ENCODE assay signal across 8 cellular contexts in the genomic region with DNA sequence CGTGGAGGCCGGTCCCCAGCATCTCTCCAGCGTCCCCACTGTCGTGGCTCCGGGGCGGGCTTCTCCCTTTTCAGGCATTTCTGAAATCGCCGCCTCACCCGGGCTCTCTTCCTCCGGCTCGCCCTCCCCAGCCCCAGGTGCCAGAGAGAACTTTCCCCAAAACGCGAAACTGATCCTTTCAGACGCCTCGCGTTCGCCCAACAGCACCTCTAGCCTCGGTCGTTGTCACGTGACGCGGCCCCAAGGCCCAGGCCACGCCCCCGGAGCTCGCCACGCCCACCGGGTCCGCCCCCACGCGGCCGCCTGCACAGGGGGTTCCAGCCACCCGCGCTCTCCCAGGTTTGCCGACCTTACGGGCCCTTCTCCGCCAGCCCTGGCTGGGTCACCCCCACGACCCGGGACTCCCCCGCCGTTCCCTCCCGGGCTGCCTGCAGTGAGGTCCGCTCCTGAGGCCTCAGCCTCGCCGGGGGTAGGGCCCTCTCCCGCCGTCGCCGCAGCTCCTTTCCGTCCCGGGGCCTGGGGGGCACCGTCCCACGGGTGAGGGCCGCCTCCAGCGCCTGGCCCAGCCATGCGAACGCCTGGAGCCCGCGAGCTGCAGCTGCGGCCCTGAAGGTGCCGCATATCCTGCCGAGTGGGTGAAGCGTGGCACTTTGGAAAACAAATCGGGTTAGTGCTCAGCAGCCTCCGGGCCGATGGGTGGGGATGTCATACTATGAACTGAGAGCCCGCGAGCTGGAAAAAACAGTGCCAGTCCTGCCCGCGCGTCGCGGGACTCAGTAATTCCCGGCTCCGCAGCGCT. TPM values are rescaled to one million over a fixed set of nuclear protein-coding genes. Genes with fewer than 3 reads are reported as not detected.
DNase-seq lines count a peak whose midpoint lies in the region; ATAC-seq lines count a peak whose summit lies in the region.

No MANE protein-coding gene starts in this region.

- DNase-seq in CMK (ENCODE audit: low read depth) (peak; percentile 68), NOMO-1 (lab: John Stamatoyannopoulos, UW; ENCODE audit: unreplicated experiment in 2 of 2) (peak; percentile 61 to 70), epithelial cell of prostate (ENCODE audit: low read depth, low spot score) (no peak), mucosa of gallbladder (ENCODE audit: low spot score) (peak; percentile 89)
- peak; percentile 96 for DNase-seq in activated CD8-positive, alpha-beta memory T cell treated with anti-CD3 and anti-CD28 coated beads, Interleukin-2, amount 50 U/mL, for 4 hours
- peak; percentile 98 for DNase-seq in stimulated activated CD8-positive, alpha-beta memory T cell treated with anti-CD3 and anti-CD28 coated beads, Interleukin-4, amount 100 ng/mL, for 48 hours

- H3K27ac ChIP-seq in epithelial cell of prostate = peak overlapping the region; percentile 29

- ATAC-seq in GM19395 (IDR thresholded peaks at IDR 0.05; ENCODE audit: unreplicated experiment) = peak; percentile 93
- ATAC-seq in HG03520 (IDR thresholded peaks at IDR 0.05; ENCODE audit: unreplicated experiment) = peak; percentile 93

RNA-seq across cellular contexts. Expression of a gene that starts 21.0 kb away (rescaled TPM):
- total RNA-seq in mucosa of gallbladder = 492 TPM
